ENCODE assay signal across 8 cellular contexts in genomic region chr15:38354321-38354929, GRCh38.
DNase-seq lines count a peak whose midpoint lies in the region; ATAC-seq, FAIRE-seq and TF ChIP-seq lines count a peak whose summit lies in the region.

No MANE protein-coding gene starts in this region.

- H3K27me3 Mint-ChIP-seq in natural killer cell (ENCODE audit: low read depth in 2 of 2), result no peaks in the 10 kb centered on the region
- H3K27me3 Mint-ChIP-seq in stimulated activated naive CD8-positive, alpha-beta T cell treated with anti-CD3 and anti-CD28 coated beads, Interleukin-15, amount 100 ng/mL, for 72 hours, result no peaks in the 10 kb centered on the region

- intact Hi-C loops in natural killer cell (cut with micrococcal nuclease), result loop anchor here (1.0 to 2.0 kb wide), 3 partner anchors 352 to 590 kb away; no protein-coding TSS in a partner anchor

- H3K36me3 Mint-ChIP-seq in natural killer cell, result no peaks in the 10 kb centered on the region

- FAIRE-seq in D721Med (lab: Jason Lieb, UNC), result peak; percentile 87

- no peaks in the 10 kb centered on the region for H3K4me1 Mint-ChIP-seq in natural killer cell
- no peaks in the 10 kb centered on the region for H3K4me1 Mint-ChIP-seq in stimulated activated naive CD8-positive, alpha-beta T cell treated with anti-CD3 and anti-CD28 coated beads, Interleukin-15, amount 100 ng/mL, for 72 hours

- no peak overlapping the region for H3K4me3 Mint-ChIP-seq in natural killer cell
- H3K4me3 Mint-ChIP-seq in stimulated activated naive CD8-positive, alpha-beta T cell treated with anti-CD3 and anti-CD28 coated beads, Interleukin-15, amount 100 ng/mL, for 72 hours, result no peak overlapping the region

- TF ChIP-seq CTCF in D721Med (IDR thresholded peaks at IDR 0.05; ENCODE audit: insufficient read depth, missing control alignments) (peak; percentile 78), natural killer cell (IDR thresholded peaks at IDR 0.05) (peak; percentile 75)

- H3K27ac Mint-ChIP-seq in natural killer cell, result no peak overlapping the region
- H3K27ac Mint-ChIP-seq in stimulated activated naive CD8-positive, alpha-beta T cell treated with anti-CD3 and anti-CD28 coated beads, Interleukin-15, amount 100 ng/mL, for 72 hours, result no peak overlapping the region

- no peaks in the 10 kb centered on the region for H3K9me3 Mint-ChIP-seq in natural killer cell
- H3K9me3 Mint-ChIP-seq in stimulated activated naive CD8-positive, alpha-beta T cell treated with anti-CD3 and anti-CD28 coated beads, Interleukin-15, amount 100 ng/mL, for 72 hours, result no peaks in the 10 kb centered on the region

- DNase-seq in D721Med (ENCODE audit: insufficient read length, low spot score), result peak; percentile 17
- DNase-seq in NCI-H82 (lab: John Stamatoyannopoulos, UW), result peak; percentile 75
- DNase-seq in activated CD8-positive, alpha-beta memory T cell treated with anti-CD3 and anti-CD28 coated beads, Interleukin-2, amount 50 U/mL, for 24 hours (ENCODE audit: extremely low read depth), result peak; percentile 10
- DNase-seq in natural killer cell, result peak; percentile 33
- peak; percentile 45 to 56 for DNase-seq in stimulated activated naive CD8-positive, alpha-beta T cell treated with anti-CD3 and anti-CD28 coated beads, Interleukin-15, amount 100 ng/mL, for 72 hours

- ATAC-seq in HG02759 (IDR thresholded peaks at IDR 0.05; ENCODE audit: unreplicated experiment), result peak; percentile 54
- peak; percentile 57 for ATAC-seq in esophagus mucosa
- ATAC-seq in natural killer cell, result peak in 1 of 3 donors; percentile 50
- ATAC-seq in stimulated activated naive CD8-positive, alpha-beta T cell treated with anti-CD3 and anti-CD28 coated beads, Interleukin-15, amount 100 ng/mL, for 72 hours, result peak; percentile 55
- no peak for ATAC-seq in GM19324 (IDR thresholded peaks at IDR 0.05; ENCODE audit: low FRiP score, unreplicated experiment)

Comparison
In these comparisons a context has a peak if more than half of its experiments do, and no peak if none do; other contexts are left out.
1. DNase-seq: peak in every context shown above with its lines; median percentile 75 in NCI-H82; 50 in stimulated activated naive CD8-positive, alpha-beta T cell treated with anti-CD3 and anti-CD28 coated beads, Interleukin-15, amount 100 ng/mL, for 72 hours; 33 in natural killer cell; 17 in D721Med; 10 in activated CD8-positive, alpha-beta memory T cell treated with anti-CD3 and anti-CD28 coated beads, Interleukin-2, amount 50 U/mL, for 24 hours.